8 cellular contexts compared by ENCODE assay signal in genomic region chr17:74987909-74988711, GRCh38. TPM values are rescaled to one million over a fixed set of nuclear protein-coding genes. Genes with fewer than 3 reads are reported as not detected.
DNase-seq lines count a peak whose midpoint lies in the region; ATAC-seq and TF ChIP-seq lines count a peak whose summit lies in the region.

No MANE protein-coding gene starts in this region.

- BruUV-seq in PC-9 (replicated peaks; lab: Mats Ljungman, UMichigan): TSS peak; percentile 49

- peaks cover 9% of the 10 kb centered on the region for H3K27me3 Mint-ChIP-seq in brain

- no peaks in the 10 kb centered on the region; the same call in none of the 2 replicates for H3K27me3 ChIP-seq in GM06990 (replicated peaks; ENCODE audit: control insufficient read depth, insufficient read depth, low read length)
- H3K27me3 ChIP-seq in PC-9 (ENCODE audit: insufficient read depth, low read depth): no peaks in the 10 kb centered on the region
- peaks cover 0 to 6% (median 0%) of the 10 kb centered on the region in 3 donors for H3K27me3 ChIP-seq in psoas muscle (ENCODE audit: insufficient read depth in 3 of 3, low read length in 2 of 3)

- POLR2A ChIA-PET in PC-9 (lab: Charles Lee; ENCODE audit: unreplicated experiment): interaction anchor here (0.6 to 1.3 kb wide), 5 partner anchors 16 to 167 kb away, joined by 4 to 10 read pairs (median 5); partner anchors contain the start of genes HID1 and MRPL58

- no peaks in the 10 kb centered on the region for H3K36me3 ChIP-seq in GM06990 (ENCODE audit: control insufficient read depth, insufficient read depth, low read length)
- H3K36me3 ChIP-seq in PC-9 (ENCODE audit: low read depth): no peaks in the 10 kb centered on the region
- no peaks in the 10 kb centered on the region for H3K36me3 ChIP-seq in psoas muscle (ENCODE audit: insufficient read depth in 1 of 2, low read depth in 1 of 2)

- DNase-seq in GM06990 (ENCODE audit: extremely low read depth, insufficient read length) (no peak), PC-9 (peak in 1 of 2 experiments; percentile 74), psoas muscle (peak; percentile 84 to 89), DMS153 (lab: John Stamatoyannopoulos, UW) (no peak)

- WGBS in psoas muscle, 3 donors: 3 to 6% (median 3%) methylated on average over 46 to 76 of the region's 76 CpGs

- ATAC-seq in HG03025 (IDR thresholded peaks at IDR 0.05; ENCODE audit: low FRiP score, unreplicated experiment): peak; percentile 13
- peak; percentile 59 to 69 (median 64) for ATAC-seq in psoas muscle

- peak overlapping the region; percentile 89 for H3K27ac ChIP-seq in 22Rv1
- no peak overlapping the region for H3K27ac ChIP-seq in PC-9
- peak overlapping the region; percentile 83 for H3K27ac ChIP-seq in psoas muscle

- H3K4me1 ChIP-seq in PC-9 (replicated peaks; ENCODE audit: insufficient read depth) (peaks cover 45% of the 10 kb centered on the region), psoas muscle (peaks cover 8% of the 10 kb centered on the region)

- H3K4me3 Mint-ChIP-seq in brain: peak overlapping the region; percentile 90 to 93 (median 91)

- intact Hi-C loops in PC-9 (cut with micrococcal nuclease; ENCODE audit: unreplicated experiment): no loop called here
- intact Hi-C loops in psoas muscle (cut with DNase I): no loop called here

- peaks cover 38% of the 10 kb centered on the region; the same call in 1 of the 2 replicates for H3F3A ChIP-seq in PC-9 (ENCODE audit: insufficient read depth, low read depth)

- CTCF ChIA-PET in PC-9 (lab: Charles Lee): interaction anchor here (0.6 to 2.1 kb wide), 5 partner anchors 16 to 743 kb away, joined by 3 to 9 read pairs (median 6); partner anchors contain the start of gene HID1

- H3K4me3 ChIP-seq in GM06990 (replicated peaks; ENCODE audit: low read depth, low read length): peak overlapping the region; percentile 48
- H3K4me3 ChIP-seq in PC-9: peak overlapping the region; percentile 84
- peak overlapping the region; percentile 69 for H3K4me3 ChIP-seq in iPS-11a (ENCODE audit: low read depth, low read length)
- H3K4me3 ChIP-seq in psoas muscle: peak overlapping the region; percentile 78

- H3K36me3 Mint-ChIP-seq in brain: peaks cover 7% of the 10 kb centered on the region

- no peaks in the 10 kb centered on the region for H3K79me2 ChIP-seq in PC-9 (ENCODE audit: low read depth)

- no peaks in the 10 kb centered on the region for H4K20me1 ChIP-seq in PC-9 (ENCODE audit: insufficient read depth)

- H2AFZ ChIP-seq in PC-9: peak overlapping the region; percentile 71

- H3K9me2 ChIP-seq in PC-9 (ENCODE audit: insufficient read depth): no peaks in the 10 kb centered on the region

- peak overlapping the region; percentile 76 for H3K4me2 ChIP-seq in PC-9

- no peaks in the 10 kb centered on the region for H3K9me3 ChIP-seq in PC-9 (ENCODE audit: insufficient read depth, low read depth)
- no peaks in the 10 kb centered on the region for H3K9me3 ChIP-seq in psoas muscle

- H3K9me3 Mint-ChIP-seq in brain: peaks cover 0 to 2% (median 0%) of the 10 kb centered on the region in 5 experiments

- H3K4me1 Mint-ChIP-seq in brain: peaks cover 48% of the 10 kb centered on the region

- TF ChIP-seq CTCF in 22Rv1 (IDR thresholded peaks at IDR 0.05) (peak; percentile 30), GM06990 (IDR thresholded peaks at IDR 0.05; ENCODE audit: insufficient read depth, low read length, poor library complexity, severe bottlenecking) (no peak), PC-9 (conservative IDR thresholded peaks at IDR 0.05) (no peak; the same call in 1 of the 2 replicates), brain (conservative IDR thresholded peaks at IDR 0.05) (peak in 1 of 2 experiments; percentile 33), psoas muscle (IDR thresholded peaks at IDR 0.05) (no peak)

- H3K27ac Mint-ChIP-seq in brain: peak overlapping the region; percentile 90 to 97 (median 95)

RNA-seq across cellular contexts. Expression of gene CDR2L, which starts 0.7 kb away (rescaled TPM):
- total RNA-seq in PC-9 (2021) (15.1 and 22.8 TPM in 2 replicates), psoas muscle (1 to 10 TPM; 1.4 to 3.4 (median 2.7) TPM)
- polyA plus RNA-seq in brain (ENCODE audit: insufficient read depth, low read depth, low replicate concordance) (26.6 TPM), psoas muscle (1 to 10 TPM; 1.3 to 1.7 (median 1.5) TPM)

RNA-seq across cellular contexts. Expression of gene HID1, which starts 15.6 kb away (rescaled TPM):
- total RNA-seq in PC-9 (2021) (32.1 and 49.7 TPM in 2 replicates), psoas muscle (10 to 100 TPM in 1 of 4 donors, 1 to 10 TPM in 3; 1.7 to 10.4 (median 2.8) TPM)
- polyA plus RNA-seq in brain (ENCODE audit: insufficient read depth, low read depth, low replicate concordance) (93.8 TPM), psoas muscle (1 to 10 TPM; 2.3 to 4.8 (median 2.3) TPM)

RNA-seq across cellular contexts. Expression of gene MRPL58, which starts 24.4 kb away (rescaled TPM):
- total RNA-seq in PC-9 (2021): 42.8 and 48.4 TPM in 2 replicates
- polyA plus RNA-seq in brain (ENCODE audit: insufficient read depth, low read depth, low replicate concordance): 36.7 TPM
- total RNA-seq in psoas muscle: 10 to 100 TPM; 50.4 to 70.6 (median 59.2) TPM
- polyA plus RNA-seq in psoas muscle: 10 to 100 TPM; 64.1 to 80.6 (median 76.2) TPM

RNA-seq across cellular contexts. Expression of gene OTOP3, which starts 52.4 kb away (rescaled TPM):
- total RNA-seq in PC-9 (2021) (not detected in 2 replicates), psoas muscle (not detected)
- polyA plus RNA-seq in brain (ENCODE audit: insufficient read depth, low read depth, low replicate concordance) (not detected), psoas muscle (under 1 TPM in 1 of 3 donors, not detected in 2; 0.04 TPM)

RNA-seq across cellular contexts. Expression of gene ATP5PD, which starts 58.7 kb away (rescaled TPM):
- total RNA-seq in PC-9 (2021) (306 and 336 TPM in 2 replicates), psoas muscle (100 to 1,000 TPM; 409 to 577 (median 500) TPM)
- polyA plus RNA-seq in brain (ENCODE audit: insufficient read depth, low read depth, low replicate concordance) (425 TPM), psoas muscle (100 to 1,000 TPM; 619 to 931 (median 653) TPM)

Comparison
In these comparisons a context has a peak if more than half of its experiments do, and no peak if none do; other contexts are left out.
1. DNase-seq: peak in psoas muscle (2 of 2); none in GM06990 (single experiment) and DMS153 (single experiment).
2. Peak in every context shown above with its lines, with median percentiles within 50 percentile points of each other: H3K4me3 ChIP-seq.